ENCODE assay signal across 8 cellular contexts in genomic region chr11:46537851-46538295, GRCh38. TPM values are rescaled to one million over a fixed set of nuclear protein-coding genes. Genes with fewer than 3 reads are reported as not detected.
A peak's percentile ranks its signal among the peaks of the same experiment; 100 is the strongest.
DNase-seq lines count a peak whose midpoint lies in the region; ATAC-seq and TF ChIP-seq lines count a peak whose summit lies in the region.

No MANE protein-coding gene starts in this region.

- H3F3A ChIP-seq in DOHH2 (ENCODE audit: control insufficient read depth, insufficient read depth): peaks cover 8% of the 10 kb centered on the region

- DNase-seq in HPDE6-E6E7 (ENCODE audit: extremely low spot score) (peak; percentile 73), NCI-H774 (lab: John Stamatoyannopoulos, UW) (peak; percentile 80), ecto neural progenitor cell (ENCODE audit: low spot score) (peak; percentile 74), lower lobe of right lung (peak; percentile 55)
- DNase-seq in activated CD4-positive, alpha-beta T cell treated with anti-CD3 and anti-CD28 coated beads, Interleukin-2, amount 50 U/mL, for 24 hours (ENCODE audit: low read depth in 1 of 2, low spot score in 1 of 2): peak; percentile 22 to 60
- DNase-seq in stimulated activated CD8-positive, alpha-beta memory T cell treated with anti-CD3 and anti-CD28 coated beads, Interleukin-15, amount 100 ng/mL, for 48 hours (ENCODE audit: low read depth in 2 of 2): peak; percentile 19 to 21

- peaks cover 6% of the 10 kb centered on the region for H3K4me1 ChIP-seq in DOHH2 (ENCODE audit: control insufficient read depth, low read length)
- peaks cover 30% of the 10 kb centered on the region for H3K4me1 ChIP-seq in lower lobe of right lung

- H3K9me3 ChIP-seq in DOHH2 (ENCODE audit: control insufficient read depth, insufficient read depth, low read length): no peaks in the 10 kb centered on the region
- no peaks in the 10 kb centered on the region for H3K9me3 ChIP-seq in lower lobe of right lung

- peak; percentile 74 for ATAC-seq in lower lobe of right lung
- no peak for ATAC-seq in GM19351 (IDR thresholded peaks at IDR 0.05; ENCODE audit: unreplicated experiment)

- H3K36me3 ChIP-seq in DOHH2 (ENCODE audit: control insufficient read depth, low read length): peaks cover 23% of the 10 kb centered on the region
- peaks cover 24% of the 10 kb centered on the region for H3K36me3 ChIP-seq in lower lobe of right lung

- H3K9me2 ChIP-seq in DOHH2 (replicated peaks; ENCODE audit: control insufficient read depth, low read length): no peaks in the 10 kb centered on the region

- H3K27ac ChIP-seq in DOHH2 (ENCODE audit: low read depth, low read length) (no peak overlapping the region), lower lobe of right lung (no peak overlapping the region)

- H3K4me3 ChIP-seq in DOHH2 (ENCODE audit: low read length) (no peak overlapping the region), lower lobe of right lung (no peak overlapping the region)

- H3K27me3 ChIP-seq in DOHH2 (ENCODE audit: control insufficient read depth, low read length): no peaks in the 10 kb centered on the region
- no peaks in the 10 kb centered on the region for H3K27me3 ChIP-seq in lower lobe of right lung (ENCODE audit: low read depth)

- peak; percentile 92 for TF ChIP-seq CTCF in DOHH2 (IDR thresholded peaks at IDR 0.05; ENCODE audit: low read depth, low read length, poor library complexity, severe bottlenecking)
- peak; percentile 87 for TF ChIP-seq CTCF in lower lobe of right lung (IDR thresholded peaks at IDR 0.05)

- intact Hi-C loops in lower lobe of right lung (cut with DNase I): no loop called here

- H3K79me2 ChIP-seq in DOHH2 (ENCODE audit: control insufficient read depth, low read length): peaks cover 48% of the 10 kb centered on the region

- H3K4me2 ChIP-seq in DOHH2 (ENCODE audit: low read length): no peak overlapping the region

- H4K20me1 ChIP-seq in DOHH2 (ENCODE audit: control insufficient read depth, insufficient read depth, low read depth, low read length): peaks cover 11% of the 10 kb centered on the region

RNA-seq across cellular contexts. Expression of gene AMBRA1, which starts 56.0 kb away (rescaled TPM):
- 39.9 TPM for total RNA-seq in lower lobe of right lung

Comparison
In these comparisons a context has a peak if more than half of its experiments do, and no peak if none do; other contexts are left out.
1. DNase-seq: peak in every context shown above with its lines; median percentile 80 in NCI-H774; 74 in ecto neural progenitor cell; 73 in HPDE6-E6E7; 55 in lower lobe of right lung; 41 in activated CD4-positive, alpha-beta T cell treated with anti-CD3 and anti-CD28 coated beads, Interleukin-2, amount 50 U/mL, for 24 hours; 20 in stimulated activated CD8-positive, alpha-beta memory T cell treated with anti-CD3 and anti-CD28 coated beads, Interleukin-15, amount 100 ng/mL, for 48 hours.